ENCODE assay signal across 9 cellular contexts in the genomic region with DNA sequence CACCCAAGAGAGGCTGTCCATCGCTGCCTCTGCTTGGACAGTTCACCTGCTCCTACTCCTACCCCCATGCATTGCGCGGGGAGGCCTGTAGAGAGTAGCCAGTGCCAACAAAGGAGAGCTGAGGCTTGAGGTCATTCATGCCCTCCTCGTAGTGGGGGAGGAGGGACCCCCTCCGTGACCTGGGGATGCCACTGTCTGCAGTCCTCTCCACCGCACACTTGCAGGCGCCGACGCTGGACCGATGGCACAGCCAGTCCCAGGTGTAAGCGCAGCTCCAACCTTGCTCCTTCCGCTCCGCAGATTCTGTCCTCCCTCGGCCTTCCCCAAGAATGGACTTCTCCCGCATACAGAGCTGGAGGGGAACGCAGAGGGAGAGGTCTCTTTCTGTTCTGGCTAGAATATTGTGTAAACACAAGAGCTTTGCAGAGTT. TPM values are rescaled to one million over a fixed set of nuclear protein-coding genes. Genes with fewer than 3 reads are reported as not detected.
DNase-seq lines count a peak whose midpoint lies in the region; ATAC-seq, FAIRE-seq and TF ChIP-seq lines count a peak whose summit lies in the region.
"Had no signal": no experiment of that assay in that cellular context is flagged by ENCODE, and none has a peak within 500 bp of the region (broad histone marks: within the 10 kb centered on the region; RNA-seq: fewer than 3 reads in every experiment).

No MANE protein-coding gene starts in this region.

- H3K27me3 ChIP-seq in HUES6 (ENCODE audit: control insufficient read depth, insufficient read depth, low read length): peaks cover 36% of the 10 kb centered on the region
- peaks cover 6% of the 10 kb centered on the region for H3K27me3 ChIP-seq in mucosa of stomach (ENCODE audit: control insufficient read depth, insufficient read depth, low read length)

- H3K27ac ChIP-seq in A549 (peak overlapping the region; percentile 93 to 99), HUES6 (ENCODE audit: low read depth, low read length) (no peak overlapping the region), cingulate gyrus (ENCODE audit: low read depth, low read length) (peak overlapping the region; percentile 96)

- WGBS in A549 (ENCODE audit: missing lambda C conversion rate): 88% methylated on average over 15 of the region's 16 CpGs

- no peak for FAIRE-seq in A549 (lab: Jason Lieb, UNC)

- H3K9me3 ChIP-seq in A549: no peaks in the 10 kb centered on the region
- H3K9me3 ChIP-seq in HUES6 (ENCODE audit: control insufficient read depth, insufficient read depth, low read depth, low read length): no peaks in the 10 kb centered on the region
- no peaks in the 10 kb centered on the region for H3K9me3 ChIP-seq in mucosa of stomach (ENCODE audit: control insufficient read depth, low read length)

- H3K4me3 ChIP-seq in A549 (peak overlapping the region; percentile 80), HUES6 (ENCODE audit: low read depth, low read length) (peak overlapping the region; percentile 99), mucosa of stomach (ENCODE audit: low read length) (peak overlapping the region; percentile 51)

- H3K9ac ChIP-seq in HUES6 (ENCODE audit: low read length) (peak overlapping the region; percentile 1), mucosa of stomach (ENCODE audit: low read length) (no peak overlapping the region)

- TF ChIP-seq CTCF in A549 (IDR thresholded peaks at IDR 0.05): no peak

- peak overlapping the region; percentile 89 for H3K4me2 ChIP-seq in A549

- no peak for TF ChIP-seq POLR2A in A549 (IDR thresholded peaks at IDR 0.05; ENCODE audit: low read length)

- no peak for TF ChIP-seq EP300 in A549 (IDR thresholded peaks at IDR 0.05)

- CTCF ChIA-PET in A549 (lab: Yijun Ruan, JAX): interaction anchor here (1.3 to 15.2 kb wide), 11 partner anchors 9 to 62 kb away, joined by 4 to 234 read pairs (median 8); no protein-coding TSS in a partner anchor

- POLR2A ChIA-PET in A549 (lab: Yijun Ruan, JAX): interaction anchor here (0.8 to 3.1 kb wide), 13 partner anchors 8 to 72 kb away, joined by 3 to 28 read pairs (median 5); partner anchors contain the start of gene CSRP1

- TF ChIP-seq RAD21 in A549 (conservative IDR thresholded peaks at IDR 0.05 in 1 of 2, IDR thresholded peaks at IDR 0.05 in 1 of 2): no peak

- H3K36me3 ChIP-seq in HUES6 (ENCODE audit: control insufficient read depth, insufficient read depth, low read length) (peaks cover 18% of the 10 kb centered on the region), mucosa of stomach (ENCODE audit: control insufficient read depth, insufficient read depth, low read length) (no peaks in the 10 kb centered on the region)

- peak in 1 of 2 experiments; percentile 33; a peak in 1 of 6 replicates for ATAC-seq in A549

- no peak for DNase-seq in A549 (ENCODE audit: low read depth in 1 of 2, low spot score in 1 of 2)
- no peak for DNase-seq in SIG-M5 (lab: John Stamatoyannopoulos, UW)
- no peak for DNase-seq in SHP77 (lab: John Stamatoyannopoulos, UW)
- no peak for DNase-seq in NOMO-1 treated with dmso at 0.1 percent for 144 hours (lab: John Stamatoyannopoulos, UW; ENCODE audit: unreplicated experiment)
- DNase-seq in pons (ENCODE audit: low spot score): no peak
- DNase-seq: GF-D8 had no signal

- H3K4me1 ChIP-seq in A549 (peaks cover 45% of the 10 kb centered on the region), HUES6 (ENCODE audit: control insufficient read depth, insufficient read depth, low read length) (peaks cover 16% of the 10 kb centered on the region), mucosa of stomach (ENCODE audit: control insufficient read depth, insufficient read depth, low read length) (peaks cover 39% of the 10 kb centered on the region)

TF ChIP-seq in A549, 52 proteins besides CTCF, POLR2A, EP300 and RAD21:
- TF ChIP-seq BHLHE40 (IDR thresholded peaks at IDR 0.05; ENCODE audit: low read depth, low read length): no peak
- no peak for TF ChIP-seq SMC3 (IDR thresholded peaks at IDR 0.05)

RNA-seq across cellular contexts. Expression of gene PHLDA3, which starts 0.7 kb away (rescaled TPM):
- polyA plus RNA-seq in A549 (2011; rRNA removed) (34.3 and 40.5 TPM in 2 replicates), A549 (2017; fragmentation: RNase III; extraction: RNeasy Plus Mini Kit Qiagen cat#74134 plus additional on column Dnase treatment) (83.1 to 91.1 TPM (median 83.5 TPM) in 3 replicates)
- polyA plus RNA-seq in A549 (2012; cell fraction: cytosol; rRNA removed): 67.2 and 102 TPM in 2 replicates
- polyA plus RNA-seq in A549 (2012; cell fraction: nucleus; rRNA removed): 67.2 and 93.4 TPM in 2 replicates
- polyA minus RNA-seq in A549 (2011; rRNA and poly(A)+ RNA removed): 16.0 and 28.4 TPM in 2 replicates

RNA-seq across cellular contexts. Expression of gene CSRP1, which starts 37.3 kb away (rescaled TPM):
- polyA plus RNA-seq in A549 (2011; rRNA removed): 256 and 277 TPM in 2 replicates
- 459 and 499 TPM in 2 replicates for polyA plus RNA-seq in A549 (2012; cell fraction: cytosol; rRNA removed)
- polyA plus RNA-seq in A549 (2012; cell fraction: nucleus; rRNA removed): 441 and 486 TPM in 2 replicates
- polyA plus RNA-seq in A549 (2017; fragmentation: RNase III; extraction: RNeasy Plus Mini Kit Qiagen cat#74134 plus additional on column Dnase treatment): 655 to 819 TPM (median 717 TPM) in 3 replicates
- 254 and 273 TPM in 2 replicates for polyA minus RNA-seq in A549 (2011; rRNA and poly(A)+ RNA removed)

RNA-seq across cellular contexts. Expression of gene TNNI1, which starts 48.1 kb away (rescaled TPM):
- polyA plus RNA-seq in A549 (2011; rRNA removed): not detected in 2 replicates
- polyA plus RNA-seq in A549 (2012; cell fraction: cytosol; rRNA removed): 0.05 TPM in 1 of 2 replicates, not detected in the other
- polyA plus RNA-seq in A549 (2012; cell fraction: nucleus; rRNA removed): 0.45 TPM in 1 of 2 replicates, not detected in the other
- polyA plus RNA-seq in A549 (2017; fragmentation: RNase III; extraction: RNeasy Plus Mini Kit Qiagen cat#74134 plus additional on column Dnase treatment): not detected in 3 replicates
- not detected in 2 replicates for polyA minus RNA-seq in A549 (2011; rRNA and poly(A)+ RNA removed)
